ENCODE assay signal across 11 cellular contexts in genomic region chr15:40420793-40421192, GRCh38. TPM values are rescaled to one million over a fixed set of nuclear protein-coding genes. Genes with fewer than 3 reads are reported as not detected.
DNase-seq lines count a peak whose midpoint lies in the region; ATAC-seq and TF ChIP-seq lines count a peak whose summit lies in the region.
"Had no signal": no experiment of that assay in that cellular context is flagged by ENCODE, and none has a peak within 500 bp of the region (broad histone marks: within the 10 kb centered on the region; RNA-seq: fewer than 3 reads in every experiment).

No MANE protein-coding gene starts in this region.

- peaks cover 7 to 24% (median 21%) of the 10 kb centered on the region in 4 donors for H3K4me1 ChIP-seq in liver (ENCODE audit: control insufficient read depth in 4 of 4, insufficient read depth in 4 of 4, low read length in 3 of 4)

- H3K27me3 ChIP-seq in liver (ENCODE audit: control insufficient read depth in 4 of 4, insufficient read depth in 4 of 4, low read length in 3 of 4): no peaks in the 10 kb centered on the region
- H3K27me3 ChIP-seq: esophagus muscularis mucosa, SJSA1 had no signal

- H3K9me3 Mint-ChIP-seq in activated naive CD4-positive, alpha-beta T cell treated with anti-CD3 and anti-CD28 coated beads, Interleukin-2, amount 50 U/mL, for 72 hours: no peaks in the 10 kb centered on the region

- no peak for TF ChIP-seq RAD21 in liver (IDR thresholded peaks at IDR 0.05)

- no peak for ATAC-seq in activated naive CD4-positive, alpha-beta T cell treated with anti-CD3 and anti-CD28 coated beads, Interleukin-2, amount 50 U/mL, for 72 hours
- no peak for ATAC-seq in HG03442 (IDR thresholded peaks at IDR 0.05; ENCODE audit: unreplicated experiment)
- ATAC-seq in HG03469 (IDR thresholded peaks at IDR 0.05; ENCODE audit: unreplicated experiment): no peak

- 16% methylated on average over 3 of the region's 3 CpGs for WGBS in liver

- TF ChIP-seq CTCF in 22Rv1 (IDR thresholded peaks at IDR 0.05) (no peak), VCaP (conservative IDR thresholded peaks at IDR 0.05) (no peak), liver (IDR thresholded peaks at IDR 0.05; ENCODE audit: low read depth, low read length, missing input control) (no peak)

- H3K27ac ChIP-seq in 22Rv1 (peak overlapping the region; percentile 94), VCaP (peak overlapping the region; percentile 94), liver (ENCODE audit: low read depth in 1 of 2, low read length in 2 of 2) (no peak overlapping the region)
- H3K27ac ChIP-seq: esophagus muscularis mucosa, SJSA1 had no signal

- H3K36me3 Mint-ChIP-seq in activated naive CD4-positive, alpha-beta T cell treated with anti-CD3 and anti-CD28 coated beads, Interleukin-2, amount 50 U/mL, for 72 hours: no peaks in the 10 kb centered on the region

- no peak overlapping the region for H3K27ac Mint-ChIP-seq in activated naive CD4-positive, alpha-beta T cell treated with anti-CD3 and anti-CD28 coated beads, Interleukin-2, amount 50 U/mL, for 72 hours

- no peaks in the 10 kb centered on the region for H3K9me3 ChIP-seq in liver (ENCODE audit: control insufficient read depth in 4 of 4, low read length in 3 of 4)
- H3K9me3 ChIP-seq: esophagus muscularis mucosa, SJSA1 had no signal

- DNase-seq in HT-29 (ENCODE audit: low spot score): peak; percentile 90
- no peak for DNase-seq in activated naive CD4-positive, alpha-beta T cell treated with anti-CD3 and anti-CD28 coated beads, Interleukin-2, amount 50 U/mL, for 72 hours (ENCODE audit: low spot score in 2 of 2)
- no peak for DNase-seq in COLO829 (ENCODE audit: low spot score)
- DNase-seq: activated CD8-positive, alpha-beta memory T cell treated with anti-CD3 and anti-CD28 coated beads for 24 hours had no signal

- H3K4me3 ChIP-seq in liver (ENCODE audit: low read depth in 1 of 3, low read length in 3 of 3): no peak overlapping the region
- H3K4me3 ChIP-seq: esophagus muscularis mucosa, SJSA1 had no signal

- H3K9ac ChIP-seq in liver (ENCODE audit: low read depth in 1 of 2, low read length in 2 of 2): no peak overlapping the region

- H3K36me3 ChIP-seq in liver (ENCODE audit: control insufficient read depth in 4 of 4, insufficient read depth in 3 of 4, low read depth in 1 of 4, low read length in 3 of 4): peaks cover 1 to 21% (median 6%) of the 10 kb centered on the region in 4 donors

TF ChIP-seq in liver, 16 proteins besides CTCF, POLR2A, EP300 and RAD21:
- TF ChIP-seq TAF1 (conservative IDR thresholded peaks at IDR 0.05) (no peak), GABPA (IDR thresholded peaks at IDR 0.05 in 1 of 2, conservative IDR thresholded peaks at IDR 0.05 in 1 of 2) (no peak), EGR1 (IDR thresholded peaks at IDR 0.05; ENCODE audit: low read depth in 2 of 2) (no peak), ZBTB33 (IDR thresholded peaks at IDR 0.05) (no peak), MAX (IDR thresholded peaks at IDR 0.05) (no peak), SP1 (IDR thresholded peaks at IDR 0.05) (no peak), YY1 (IDR thresholded peaks at IDR 0.05) (peak; percentile 19), JUND (IDR thresholded peaks at IDR 0.05) (no peak), NR2F2 (IDR thresholded peaks at IDR 0.05) (no peak)

RNA-seq across cellular contexts. Expression of gene IVD, which starts 15.2 kb away (rescaled TPM):
- 38.8 and 44.6 TPM in 2 replicates for total RNA-seq in HT-29 (2014; rRNA removed; shearing (Covaris generic))
- total RNA-seq in liver: 10 to 100 TPM; 40.3 to 95.7 TPM
- polyA plus RNA-seq in liver: 100 to 1,000 TPM in 1 of 2 donors, 10 to 100 TPM in 1; 93.0 to 156 TPM
- 10 to 100 TPM; 45.2 to 66.9 TPM for total RNA-seq in activated naive CD4-positive, alpha-beta T cell treated with anti-CD3 and anti-CD28 coated beads, Interleukin-2, amount 50 U/mL, for 72 hours

RNA-seq across cellular contexts. Expression of gene BAHD1, which starts 20.0 kb away (rescaled TPM):
- 26.6 and 26.7 TPM in 2 replicates for total RNA-seq in HT-29 (2014; rRNA removed; shearing (Covaris generic))
- total RNA-seq in liver: 1 to 10 TPM; 6.3 to 7.0 TPM
- polyA plus RNA-seq in liver: 1 to 10 TPM; 1.8 to 8.7 TPM
- total RNA-seq in activated naive CD4-positive, alpha-beta T cell treated with anti-CD3 and anti-CD28 coated beads, Interleukin-2, amount 50 U/mL, for 72 hours: 10 to 100 TPM; 14.6 to 15.1 TPM

RNA-seq across cellular contexts. Expression of gene KNSTRN, which starts 38.3 kb away (rescaled TPM):
- total RNA-seq in HT-29 (2014; rRNA removed; shearing (Covaris generic)): 58.7 and 72.9 TPM in 2 replicates
- total RNA-seq in liver: 10 to 100 TPM in 1 of 2 donors, 1 to 10 TPM in 1; 9.0 to 28.1 TPM
- polyA plus RNA-seq in liver: 1 to 10 TPM; 3.4 to 8.8 TPM
- total RNA-seq in activated naive CD4-positive, alpha-beta T cell treated with anti-CD3 and anti-CD28 coated beads, Interleukin-2, amount 50 U/mL, for 72 hours: 10 to 100 TPM; 48.6 to 96.4 TPM

RNA-seq across cellular contexts. Expression of gene CHST14, which starts 50.0 kb away (rescaled TPM):
- 8.6 and 9.0 TPM in 2 replicates for total RNA-seq in HT-29 (2014; rRNA removed; shearing (Covaris generic))
- 1 to 10 TPM; 2.9 to 3.3 TPM for total RNA-seq in liver
- 1 to 10 TPM; 2.3 to 5.3 TPM for polyA plus RNA-seq in liver
- 1 to 10 TPM; 1.6 to 6.7 TPM for total RNA-seq in activated naive CD4-positive, alpha-beta T cell treated with anti-CD3 and anti-CD28 coated beads, Interleukin-2, amount 50 U/mL, for 72 hours

Comparison
In these comparisons a context has a peak if more than half of its experiments do, and no peak if none do; other contexts are left out.
1. H3K27ac ChIP-seq: peak in 22Rv1 (single experiment) and VCaP (single experiment); none in liver (0 of 2).